15 cellular contexts compared by ENCODE assay signal in the genomic region with DNA sequence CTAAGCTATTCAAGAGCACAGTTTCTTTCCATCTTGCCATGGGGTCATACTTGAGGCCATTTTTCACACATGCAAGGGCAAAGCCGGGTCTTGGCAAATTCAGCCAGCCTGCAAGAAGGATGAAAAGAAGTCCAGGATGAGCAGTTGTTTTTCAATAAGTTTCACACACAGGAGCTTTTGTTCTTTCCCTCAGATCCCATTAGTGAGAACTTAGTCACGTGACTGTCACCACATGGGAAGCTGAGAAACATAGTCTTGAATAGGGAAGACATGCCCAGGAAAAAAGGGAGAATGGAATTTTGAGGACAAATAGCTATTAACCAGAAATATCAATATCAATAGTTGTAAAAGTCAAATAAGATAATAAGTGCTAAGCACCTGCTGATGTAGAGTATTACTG.
A peak's percentile ranks its signal among the peaks of the same experiment; 100 is the strongest.
DNase-seq lines count a peak whose midpoint lies in the region; ATAC-seq lines count a peak whose summit lies in the region.
"Had no signal": no experiment of that assay in that cellular context is flagged by ENCODE, and none has a peak within 500 bp of the region (broad histone marks: within the 10 kb centered on the region; RNA-seq: fewer than 3 reads in every experiment).

No MANE protein-coding gene starts in this region.

- DNase-seq in HT1080 (ENCODE audit: low read depth) (peak; percentile 13), SK-MEL-5 (ENCODE audit: low read depth, low spot score) (peak; percentile 72), foreskin melanocyte (peak; percentile 79), Ammon's horn (ENCODE audit: low spot score) (no peak)
- DNase-seq: BE2C; CD4-positive, alpha-beta T cell; DMS153; DMS79; GDM1; GOT3; H7; HFFc6 had no signal

- in situ Hi-C loops in SK-MEL-5 (cut with HindIII; ENCODE audit: low pct_unique_long_range_greater_than_20kb, low sequenced_read_pairs): no loop called here

- no peak for ATAC-seq in GM21619 (IDR thresholded peaks at IDR 0.05; ENCODE audit: unreplicated experiment)
- ATAC-seq in HG03135 (IDR thresholded peaks at IDR 0.05; ENCODE audit: unreplicated experiment): no peak
- ATAC-seq: HCT116 had no signal
